Comparison of ENCODE assay signal across 18 cellular contexts in the genomic region with DNA sequence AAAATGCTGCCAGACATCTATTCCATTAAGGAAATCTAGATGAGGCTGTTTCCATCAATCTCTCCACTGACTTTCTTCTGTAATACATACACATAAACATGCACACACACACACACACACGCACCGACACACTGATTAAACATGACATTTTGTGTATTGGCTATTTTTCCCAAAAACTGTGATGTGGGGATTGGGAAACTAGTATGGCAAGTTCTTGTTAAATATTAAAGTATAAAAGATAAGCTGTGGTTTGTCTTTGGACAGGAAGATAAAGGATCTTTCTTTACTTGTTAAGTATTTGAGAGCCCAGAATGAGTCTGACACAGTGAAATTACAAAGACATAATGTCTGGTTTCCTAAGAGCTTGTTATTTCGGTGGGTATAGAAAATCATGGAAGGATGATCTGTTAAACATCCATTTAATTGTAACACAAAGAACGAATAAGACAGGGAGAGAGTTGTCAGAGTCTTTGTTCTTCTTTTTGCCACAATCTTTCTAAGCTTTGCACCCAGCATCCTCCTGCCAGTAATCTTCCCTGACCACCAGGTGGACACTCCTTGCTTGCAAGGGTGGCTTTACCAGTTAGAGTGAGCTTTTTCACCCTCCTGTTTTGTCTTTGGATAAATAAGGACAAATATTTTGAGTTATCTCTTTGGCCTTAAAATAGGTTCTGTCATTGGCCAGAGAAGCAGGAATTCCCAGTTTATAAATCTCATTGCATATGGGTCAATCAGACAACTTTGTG.
DNase-seq lines count a peak whose midpoint lies in the region; ATAC-seq and TF ChIP-seq lines count a peak whose summit lies in the region.
"Had no signal": no experiment of that assay in that cellular context is flagged by ENCODE, and none has a peak within 500 bp of the region (broad histone marks: within the 10 kb centered on the region; RNA-seq: fewer than 3 reads in every experiment).

No MANE protein-coding gene starts in this region.

- no TSS peak for BruUV-seq in MCF 10A (replicated peaks; lab: Mats Ljungman, UMichigan)

- no peaks in the 10 kb centered on the region for H3K27me3 ChIP-seq in breast epithelium
- H3K27me3 ChIP-seq: colonic mucosa, ovary, Peyer's patch had no signal

- H3K36me3 ChIP-seq in breast epithelium = no peaks in the 10 kb centered on the region
- H3K36me3 ChIP-seq: colonic mucosa, esophagus squamous epithelium, ovary, Peyer's patch had no signal

- no peaks in the 10 kb centered on the region for H3K27me3 Mint-ChIP-seq in MCF 10A (ENCODE audit: insufficient read depth, unreplicated experiment)
- peaks cover 5% of the 10 kb centered on the region for H3K27me3 Mint-ChIP-seq in activated T-helper 1 cell treated with anti-CD3 and anti-CD28 coated beads, Interleukin-12 subunit alpha, Interleukin-12 subunit beta, Interleukin-2, Interleukin-4 antibody, amounts not matched to agents 30 ng/mL and 10 ng/mL and 1 ng/mL, durations not matched to agents 14 hours and 24 hours and 36 hours (ENCODE audit: insufficient read depth)
- H3K27me3 Mint-ChIP-seq: activated naive CD8-positive, alpha-beta T cell treated with anti-CD3 and anti-CD28 coated beads, Interleukin-2, amount 10 ng/mL, durations not matched to agents 7 days and 5 days had no signal

- H3K36me3 Mint-ChIP-seq in MCF 10A (ENCODE audit: insufficient read depth, unreplicated experiment) = no peaks in the 10 kb centered on the region
- H3K36me3 Mint-ChIP-seq in activated T-helper 1 cell treated with anti-CD3 and anti-CD28 coated beads, Interleukin-12 subunit alpha, Interleukin-12 subunit beta, Interleukin-2, Interleukin-4 antibody, amounts not matched to agents 30 ng/mL and 10 ng/mL and 1 ng/mL, durations not matched to agents 14 hours and 24 hours and 36 hours (ENCODE audit: low read depth) = no peaks in the 10 kb centered on the region
- H3K36me3 Mint-ChIP-seq: activated naive CD8-positive, alpha-beta T cell treated with anti-CD3 and anti-CD28 coated beads, Interleukin-2, amount 10 ng/mL, durations not matched to agents 7 days and 5 days had no signal

- no peak overlapping the region for H3K27ac ChIP-seq in breast epithelium
- H3K27ac ChIP-seq: colonic mucosa, esophagus squamous epithelium, ovary, Peyer's patch had no signal

- no peak overlapping the region for H3K4me3 ChIP-seq in breast epithelium
- H3K4me3 ChIP-seq: colonic mucosa, esophagus squamous epithelium, ovary, Peyer's patch had no signal

- intact Hi-C loops in MCF 10A (cut with micrococcal nuclease) = no loop called here
- intact Hi-C loops in breast epithelium (cut with DNase I; ENCODE audit: low total_unique reads) = no loop called here
- intact Hi-C loops in activated T-helper 1 cell treated with anti-CD3 and anti-CD28 coated beads, Interleukin-12 subunit alpha, Interleukin-12 subunit beta, Interleukin-2, Interleukin-4 antibody, amounts not matched to agents 30 ng/mL and 10 ng/mL and 1 ng/mL, durations not matched to agents 14 hours and 24 hours and 36 hours (cut with micrococcal nuclease) = no loop called here

- no peak for TF ChIP-seq POLR2A in breast epithelium (IDR thresholded peaks at IDR 0.05)

- TF ChIP-seq CTCF in MCF 10A (IDR thresholded peaks at IDR 0.05; ENCODE audit: unreplicated experiment) (peak; percentile 6), breast epithelium (IDR thresholded peaks at IDR 0.05) (no peak)

- DNase-seq in MCF 10A (ENCODE audit: unreplicated experiment) = no peak
- no peak for DNase-seq in breast epithelium (ENCODE audit: low spot score in 2 of 2)
- DNase-seq in amniotic epithelial cell (ENCODE audit: low read depth) = peak; percentile 11
- DNase-seq in iPS-NIHi7 (ENCODE audit: extremely low spot score) = peak; percentile 32
- no peak for DNase-seq in HPDE6-E6E7 (ENCODE audit: extremely low spot score)
- DNase-seq in activated T-helper 1 cell treated with anti-CD3 and anti-CD28 coated beads, Interleukin-12 subunit alpha, Interleukin-12 subunit beta, Interleukin-2, Interleukin-4 antibody, amounts not matched to agents 30 ng/mL and 10 ng/mL and 1 ng/mL, durations not matched to agents 14 hours and 24 hours and 36 hours (ENCODE audit: low spot score) = no peak
- DNase-seq: activated CD4-positive, alpha-beta T cell treated with anti-CD3 and anti-CD28 coated beads for 1 hour; activated naive CD8-positive, alpha-beta T cell treated with anti-CD3 and anti-CD28 coated beads, Interleukin-2, amount 10 ng/mL, durations not matched to agents 7 days and 5 days; activated T-cell treated with anti-CD3 and anti-CD28 coated beads, Interleukin-2, amount 50 U/mL, for 1 hour; colonic mucosa; esophagus squamous epithelium; NCI-H1436 treated with DMSO at 0.1 percent for 48 hours; NCI-H510A treated with DMSO at 0.1 percent for 48 hours; ovary; Peyer's patch; T-helper 1 cell had no signal

- H3K27ac Mint-ChIP-seq in MCF 10A (ENCODE audit: low read depth, unreplicated experiment) = no peak overlapping the region
- H3K27ac Mint-ChIP-seq in activated T-helper 1 cell treated with anti-CD3 and anti-CD28 coated beads, Interleukin-12 subunit alpha, Interleukin-12 subunit beta, Interleukin-2, Interleukin-4 antibody, amounts not matched to agents 30 ng/mL and 10 ng/mL and 1 ng/mL, durations not matched to agents 14 hours and 24 hours and 36 hours = no peak overlapping the region
- H3K27ac Mint-ChIP-seq: activated naive CD8-positive, alpha-beta T cell treated with anti-CD3 and anti-CD28 coated beads, Interleukin-2, amount 10 ng/mL, durations not matched to agents 7 days and 5 days had no signal

- ATAC-seq in HG02938 (IDR thresholded peaks at IDR 0.05; ENCODE audit: unreplicated experiment) (no peak), HG03095 (IDR thresholded peaks at IDR 0.05; ENCODE audit: unreplicated experiment) (no peak)

- CTCF ChIA-PET in MCF 10A (lab: Yijun Ruan, JAX) = no interaction called here

- H3K4me3 Mint-ChIP-seq in MCF 10A (ENCODE audit: unreplicated experiment) = no peak overlapping the region
- no peak overlapping the region for H3K4me3 Mint-ChIP-seq in activated T-helper 1 cell treated with anti-CD3 and anti-CD28 coated beads, Interleukin-12 subunit alpha, Interleukin-12 subunit beta, Interleukin-2, Interleukin-4 antibody, amounts not matched to agents 30 ng/mL and 10 ng/mL and 1 ng/mL, durations not matched to agents 14 hours and 24 hours and 36 hours
- H3K4me3 Mint-ChIP-seq: activated naive CD8-positive, alpha-beta T cell treated with anti-CD3 and anti-CD28 coated beads, Interleukin-2, amount 10 ng/mL, durations not matched to agents 7 days and 5 days had no signal

- H3K9me3 ChIP-seq in breast epithelium = no peaks in the 10 kb centered on the region
- H3K9me3 ChIP-seq: colonic mucosa, esophagus squamous epithelium, ovary had no signal

- H3K9me3 Mint-ChIP-seq in MCF 10A (ENCODE audit: unreplicated experiment) = peaks cover 8% of the 10 kb centered on the region
- no peaks in the 10 kb centered on the region for H3K9me3 Mint-ChIP-seq in activated T-helper 1 cell treated with anti-CD3 and anti-CD28 coated beads, Interleukin-12 subunit alpha, Interleukin-12 subunit beta, Interleukin-2, Interleukin-4 antibody, amounts not matched to agents 30 ng/mL and 10 ng/mL and 1 ng/mL, durations not matched to agents 14 hours and 24 hours and 36 hours
- H3K9me3 Mint-ChIP-seq: activated naive CD8-positive, alpha-beta T cell treated with anti-CD3 and anti-CD28 coated beads, Interleukin-2, amount 10 ng/mL, durations not matched to agents 7 days and 5 days had no signal

- POLR2A ChIA-PET in MCF 10A (lab: Yijun Ruan, JAX) = no interaction called here

- no peaks in the 10 kb centered on the region for H3K4me1 ChIP-seq in breast epithelium
- H3K4me1 ChIP-seq: colonic mucosa, esophagus squamous epithelium, Peyer's patch had no signal

- no peaks in the 10 kb centered on the region for H3K4me1 Mint-ChIP-seq in MCF 10A (ENCODE audit: insufficient read depth, unreplicated experiment)
- H3K4me1 Mint-ChIP-seq in activated T-helper 1 cell treated with anti-CD3 and anti-CD28 coated beads, Interleukin-12 subunit alpha, Interleukin-12 subunit beta, Interleukin-2, Interleukin-4 antibody, amounts not matched to agents 30 ng/mL and 10 ng/mL and 1 ng/mL, durations not matched to agents 14 hours and 24 hours and 36 hours (ENCODE audit: low read depth) = no peaks in the 10 kb centered on the region
- H3K4me1 Mint-ChIP-seq: activated naive CD8-positive, alpha-beta T cell treated with anti-CD3 and anti-CD28 coated beads, Interleukin-2, amount 10 ng/mL, durations not matched to agents 7 days and 5 days had no signal

Comparison
In these comparisons a context has a peak if more than half of its experiments do, and no peak if none do; other contexts are left out.
1. DNase-seq: peak in amniotic epithelial cell (single experiment) and iPS-NIHi7 (single experiment); none in MCF 10A (single experiment), breast epithelium (0 of 2), HPDE6-E6E7 (single experiment) and activated T-helper 1 cell treated with anti-CD3 and anti-CD28 coated beads, Interleukin-12 subunit alpha, Interleukin-12 subunit beta, Interleukin-2, Interleukin-4 antibody, amounts not matched to agents 30 ng/mL and 10 ng/mL and 1 ng/mL, durations not matched to agents 14 hours and 24 hours and 36 hours (single experiment).